ENCODE assay signal across 8 cellular contexts in the genomic region with DNA sequence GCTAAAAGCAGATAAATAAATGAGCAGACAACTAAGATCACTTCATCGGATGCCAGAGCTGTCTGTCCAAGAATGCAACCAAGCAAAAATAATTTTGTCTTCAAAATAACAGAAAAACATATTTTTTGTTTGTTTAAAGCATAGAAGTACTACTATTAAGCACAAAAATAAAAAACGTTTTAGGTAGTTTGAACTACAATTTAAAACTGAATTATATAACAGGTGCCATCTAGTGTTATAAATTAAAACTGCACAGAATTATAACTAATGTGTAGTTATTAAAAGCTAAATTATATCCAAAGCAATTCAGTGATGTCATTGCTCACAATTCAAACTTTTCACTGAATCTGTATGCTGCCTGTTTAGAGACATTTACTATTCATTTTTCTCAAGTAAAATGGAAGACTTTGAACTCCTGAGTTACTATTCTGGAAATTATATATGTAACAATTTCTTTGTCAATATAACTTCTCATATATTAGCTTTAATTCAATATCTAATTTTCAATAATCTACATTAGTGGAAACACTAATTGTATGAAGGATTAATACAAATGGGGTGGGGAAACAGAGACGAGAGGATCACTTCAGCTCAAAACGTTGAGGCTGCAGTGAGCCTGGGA. TPM values are rescaled to one million over a fixed set of nuclear protein-coding genes. Genes with fewer than 3 reads are reported as not detected.
A peak's percentile ranks its signal among the peaks of the same experiment; 100 is the strongest.
DNase-seq lines count a peak whose midpoint lies in the region; ATAC-seq and TF ChIP-seq lines count a peak whose summit lies in the region.

No MANE protein-coding gene starts in this region.

- H3K4me1 Mint-ChIP-seq in CD14-positive monocyte, result no peaks in the 10 kb centered on the region

- H3K4me1 ChIP-seq in Karpas-422 (ENCODE audit: low read length) (no peaks in the 10 kb centered on the region), lower lobe of right lung (no peaks in the 10 kb centered on the region)

- in situ Hi-C loops in astrocyte of the cerebellum (cut with HindIII; ENCODE audit: low sequenced_read_pairs), result no loop called here

- H4K20me1 ChIP-seq in Karpas-422 (ENCODE audit: insufficient read depth, low read depth, low read length), result no peaks in the 10 kb centered on the region

- no peaks in the 10 kb centered on the region for H3K27me3 ChIP-seq in Karpas-422 (ENCODE audit: low read length)
- no peaks in the 10 kb centered on the region for H3K27me3 ChIP-seq in lower lobe of right lung (ENCODE audit: low read depth)

- H3K79me2 ChIP-seq in Karpas-422 (ENCODE audit: low read length), result peaks cover 4% of the 10 kb centered on the region; the same call in 1 of the 2 replicates

- H3K9me3 Mint-ChIP-seq in CD14-positive monocyte, result no peaks in the 10 kb centered on the region

- TF ChIP-seq CTCF in CD14-positive monocyte (IDR thresholded peaks at IDR 0.05), result peak; percentile 88
- TF ChIP-seq CTCF in astrocyte of the cerebellum (IDR thresholded peaks at IDR 0.05; ENCODE audit: low read depth, low read length, missing control alignments), result no peak
- peak; percentile 46 for TF ChIP-seq CTCF in lower lobe of right lung (IDR thresholded peaks at IDR 0.05)

- H3K36me3 Mint-ChIP-seq in CD14-positive monocyte, result peaks cover 57 to 65% of the 10 kb centered on the region in 2 donors

- no peak overlapping the region for H2AFZ ChIP-seq in Karpas-422 (ENCODE audit: low read length)

- no peaks in the 10 kb centered on the region for H3K9me2 ChIP-seq in Karpas-422 (replicated peaks; ENCODE audit: insufficient read depth, low read length)

- H3K36me3 ChIP-seq in Karpas-422 (ENCODE audit: insufficient read depth, low read length) (peaks cover 15% of the 10 kb centered on the region; the same call in 1 of the 2 replicates), lower lobe of right lung (peaks cover 42% of the 10 kb centered on the region)

- no peak overlapping the region for H3K4me2 ChIP-seq in Karpas-422 (ENCODE audit: low read depth, low read length, poor library complexity, severe bottlenecking)

- H3K4me3 Mint-ChIP-seq in CD14-positive monocyte, result no peak overlapping the region

- no peak overlapping the region for H3K27ac Mint-ChIP-seq in CD14-positive monocyte

- H3K27ac ChIP-seq in Karpas-422 (ENCODE audit: low read length), result no peak overlapping the region
- H3K27ac ChIP-seq in lower lobe of right lung, result no peak overlapping the region

- no peak for DNase-seq in CD14-positive monocyte (ENCODE audit: low spot score)
- peak; percentile 81 for DNase-seq in Karpas-422
- peak; percentile 16 for DNase-seq in astrocyte of the cerebellum (ENCODE audit: low read depth)
- no peak for DNase-seq in lower lobe of right lung
- no peak for DNase-seq in NCI-H2081 treated with DMSO at 0.1 percent for 48 hours (lab: John Stamatoyannopoulos, UW)

- no peak overlapping the region for H3K9ac ChIP-seq in Karpas-422 (ENCODE audit: low read length)

- no peaks in the 10 kb centered on the region for H3K27me3 Mint-ChIP-seq in CD14-positive monocyte (ENCODE audit: low read depth in 3 of 3)

- no peak for ATAC-seq in lower lobe of right lung
- ATAC-seq in HG02763 (IDR thresholded peaks at IDR 0.05; ENCODE audit: unreplicated experiment), result no peak
- ATAC-seq in GM18867 (IDR thresholded peaks at IDR 0.05; ENCODE audit: unreplicated experiment), result no peak
- no peak for ATAC-seq in HG03520 (IDR thresholded peaks at IDR 0.05; ENCODE audit: unreplicated experiment)

- no peak overlapping the region for H3K4me3 ChIP-seq in Karpas-422 (ENCODE audit: low read length)
- H3K4me3 ChIP-seq in astrocyte of the cerebellum (ENCODE audit: low read depth, low read length), result no peak overlapping the region
- no peak overlapping the region for H3K4me3 ChIP-seq in lower lobe of right lung

- no peaks in the 10 kb centered on the region for H3K9me3 ChIP-seq in Karpas-422 (ENCODE audit: low read length)
- no peaks in the 10 kb centered on the region for H3K9me3 ChIP-seq in lower lobe of right lung

- intact Hi-C loops in CD14-positive monocyte (cut with micrococcal nuclease) (loop anchor here (5.0 kb wide), 2 partner anchors 225 to 230 kb away; a partner anchor contains a TSS), lower lobe of right lung (cut with DNase I) (no loop called here)

RNA-seq across cellular contexts. Expression of a gene that starts 29.5 kb away (rescaled TPM):
- polyA plus RNA-seq in CD14-positive monocyte, result 1 to 10 TPM; 4.2 to 8.8 TPM
- total RNA-seq in Karpas-422 (2014; rRNA removed; shearing (Covaris generic); ENCODE audit: low replicate concordance), result 8.2 and 31.7 TPM in 2 replicates
- total RNA-seq in lower lobe of right lung, result 18.8 TPM

RNA-seq across cellular contexts. Expression of a gene that starts 29.9 kb away (rescaled TPM):
- 1 to 10 TPM; 5.3 to 7.6 TPM for polyA plus RNA-seq in CD14-positive monocyte
- total RNA-seq in Karpas-422 (2014; rRNA removed; shearing (Covaris generic); ENCODE audit: low replicate concordance), result 10.4 and 23.9 TPM in 2 replicates
- 14.3 TPM for total RNA-seq in lower lobe of right lung

RNA-seq across cellular contexts. Expression of a gene that starts 43.7 kb away (rescaled TPM):
- polyA plus RNA-seq in CD14-positive monocyte, result not detected
- 0.15 TPM in 1 of 2 replicates, not detected in the other for total RNA-seq in Karpas-422 (2014; rRNA removed; shearing (Covaris generic); ENCODE audit: low replicate concordance)
- not detected for total RNA-seq in lower lobe of right lung

Comparison
In these comparisons a context has a peak if more than half of its experiments do, and no peak if none do; other contexts are left out.
1. DNase-seq: peak in Karpas-422 (single experiment) and astrocyte of the cerebellum (single experiment); none in CD14-positive monocyte (single experiment), lower lobe of right lung (single experiment) and NCI-H2081 treated with DMSO at 0.1 percent for 48 hours (single experiment).